ENCODE assay signal across 31 cellular contexts in the genomic region with DNA sequence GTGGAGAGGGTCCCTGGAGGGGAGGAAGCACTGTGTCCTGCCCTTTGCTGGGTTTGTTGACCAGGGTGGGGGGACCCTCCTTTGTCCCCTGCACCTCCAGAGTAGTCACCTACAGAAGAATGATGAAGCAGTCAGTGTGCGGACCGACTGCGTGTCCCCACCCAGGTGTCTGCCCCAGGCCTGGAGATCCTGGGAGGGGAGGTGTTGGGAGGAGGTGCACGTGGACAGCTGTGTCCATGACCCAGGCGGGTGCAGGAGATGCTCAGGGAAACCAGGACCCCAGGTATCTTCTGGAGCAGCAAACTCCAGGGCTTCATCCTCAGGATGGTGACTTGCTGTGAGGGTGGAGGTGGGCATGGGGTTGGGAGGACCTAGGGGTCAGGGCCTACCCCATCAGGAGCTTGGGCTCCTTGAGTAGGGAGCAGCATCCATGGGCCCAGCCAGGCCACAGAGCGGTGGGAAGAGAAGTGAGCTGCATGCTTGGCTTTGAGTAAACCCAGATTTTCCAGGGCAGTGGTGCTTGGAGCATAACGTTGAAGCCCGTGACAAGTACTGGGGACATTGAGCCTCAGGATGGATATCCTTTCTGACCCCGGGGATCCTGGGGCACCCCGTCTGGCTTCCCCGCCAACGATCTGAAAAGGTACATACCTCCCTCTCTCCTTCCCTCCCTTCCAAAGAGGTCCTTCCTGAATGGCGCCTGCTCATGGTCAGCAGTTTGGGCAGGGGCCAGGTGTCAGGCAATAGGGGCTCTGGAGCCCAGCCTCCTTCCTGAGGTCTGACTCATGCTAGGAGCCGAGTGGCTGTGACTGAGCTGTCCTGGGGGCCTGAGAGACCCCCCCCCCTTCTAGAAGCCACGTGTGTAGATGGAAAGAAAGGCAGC. TPM values are rescaled to one million over a fixed set of nuclear protein-coding genes. Genes with fewer than 3 reads are reported as not detected.
DNase-seq lines count a peak whose midpoint lies in the region; TF ChIP-seq lines count a peak whose summit lies in the region.
"Had no signal": no experiment of that assay in that cellular context is flagged by ENCODE, and none has a peak within 500 bp of the region (broad histone marks: within the 10 kb centered on the region; RNA-seq: fewer than 3 reads in every experiment).

No MANE protein-coding gene starts in this region.

- H3K36me3 ChIP-seq in H7 (replicated peaks; ENCODE audit: control insufficient read depth, insufficient read depth, low read length) (no peaks in the 10 kb centered on the region), Loucy (ENCODE audit: insufficient read depth, low read length) (no peaks in the 10 kb centered on the region), spleen (no peaks in the 10 kb centered on the region), colonic mucosa (no peaks in the 10 kb centered on the region)
- H3K36me3 ChIP-seq: ascending aorta; BLaER1 treated with 17β-estradiol and CSF1 and Interleukin-3, amounts not matched to agents 10 nM and 100 nM; HAP-1; thyroid gland had no signal

- DNase-seq in H7 (peak; percentile 20), mesenteric fat pad (ENCODE audit: low spot score) (peak; percentile 72), spleen (peak; percentile 46), colonic mucosa (no peak), NOMO-1 (lab: John Stamatoyannopoulos, UW; ENCODE audit: unreplicated experiment in 2 of 2) (no peak), GM03348 (ENCODE audit: low spot score) (no peak)
- DNase-seq: activated CD4-positive, alpha-beta memory T cell treated with anti-CD3 and anti-CD28 coated beads for 36 hours; activated CD8-positive, alpha-beta memory T cell treated with anti-CD3 and anti-CD28 coated beads, Interleukin-2, amount 50 U/mL, for 4 hours; activated naive CD8-positive, alpha-beta T cell treated with anti-CD3 and anti-CD28 coated beads, Interleukin-2, amount 10 ng/mL, durations not matched to agents 7 days and 5 days; central memory CD4-positive, alpha-beta T cell; DMS53; NCI-H1092 treated with DMSO at 0.1 percent for 48 hours; NCI-H1694 treated with DMSO at 0.1 percent for 48 hours; NCI-H2171; NCI-H510A; occipital lobe; stimulated activated CD4-positive, alpha-beta T cell treated with anti-CD3 and anti-CD28 coated beads, Interleukin-2, amount 100 ng/mL, for 24 hours; T-helper 2 cell had no signal

- no peak overlapping the region for H2AFZ ChIP-seq in Loucy (ENCODE audit: low read length)

- no peaks in the 10 kb centered on the region for H3F3A ChIP-seq in Loucy (ENCODE audit: low read depth)

- H3K27ac ChIP-seq in spleen: no peak overlapping the region
- H3K27ac ChIP-seq in colonic mucosa: no peak overlapping the region
- H3K27ac ChIP-seq: BLaER1 treated with 17β-estradiol and CSF1 and Interleukin-3, amounts not matched to agents 10 nM and 100 nM; RWPE1 had no signal

- no peaks in the 10 kb centered on the region for H4K20me1 ChIP-seq in Loucy (ENCODE audit: insufficient read depth, low read length, poor library complexity, severe bottlenecking)

- intact Hi-C loops in spleen (cut with DNase I; ENCODE audit: low total_unique reads): no loop called here
- intact Hi-C loops in colonic mucosa (cut with DNase I): no loop called here

- H3K9ac ChIP-seq in Loucy (ENCODE audit: low read depth, low read length, poor library complexity, severe bottlenecking) (peak overlapping the region; percentile 68), colonic mucosa (ENCODE audit: low read depth in 2 of 2, low read length in 2 of 2) (no peak overlapping the region)
- H3K9ac ChIP-seq: BLaER1 treated with 17β-estradiol and CSF1 and Interleukin-3, amounts not matched to agents 10 nM and 100 nM had no signal

- 60 to 82% (median 70%) methylated on average over 11 to 15 of the region's 15 CpGs for WGBS in spleen, 5 donors

- H3K4me3 ChIP-seq in H7 (ENCODE audit: insufficient read depth, low read depth, low read length): no peak overlapping the region
- no peak overlapping the region for H3K4me3 ChIP-seq in Loucy (ENCODE audit: low read length, poor library complexity, severe bottlenecking)
- no peak overlapping the region for H3K4me3 ChIP-seq in spleen
- H3K4me3 ChIP-seq in colonic mucosa: no peak overlapping the region
- H3K4me3 ChIP-seq: ascending aorta; BLaER1 treated with 17β-estradiol and CSF1 and Interleukin-3, amounts not matched to agents 10 nM and 100 nM; HAP-1; K562; smooth muscle cell; thyroid gland had no signal

- H3K9me2 ChIP-seq in Loucy (replicated peaks; ENCODE audit: low read depth, low read length): no peaks in the 10 kb centered on the region

- no peak for TF ChIP-seq CTCF in Loucy (conservative IDR thresholded peaks at IDR 0.05; ENCODE audit: low read length)
- TF ChIP-seq CTCF in spleen (IDR thresholded peaks at IDR 0.05 in 8 of 11, conservative IDR thresholded peaks at IDR 0.05 in 3 of 11): no peak
- no peak for TF ChIP-seq CTCF in colonic mucosa (IDR thresholded peaks at IDR 0.05)

- H3K4me2 ChIP-seq in Loucy (ENCODE audit: low read depth, low read length, poor library complexity, severe bottlenecking): peak overlapping the region; percentile 5
- H3K4me2 ChIP-seq: smooth muscle cell had no signal

- no peaks in the 10 kb centered on the region for H3K79me2 ChIP-seq in Loucy (ENCODE audit: insufficient read depth, low read length)

- TF ChIP-seq POLR2A in spleen (IDR thresholded peaks at IDR 0.05): no peak

- H3K4me1 ChIP-seq in Loucy (ENCODE audit: insufficient read depth, low read length, poor library complexity, severe bottlenecking) (peaks cover 85% of the 10 kb centered on the region), spleen (peaks cover 0 to 31% (median 4%) of the 10 kb centered on the region in 6 donors), colonic mucosa (no peaks in the 10 kb centered on the region)
- H3K4me1 ChIP-seq: HAP-1, thyroid gland had no signal

- H3K9me3 ChIP-seq in Loucy (ENCODE audit: insufficient read depth, low read depth, low read length) (no peaks in the 10 kb centered on the region), spleen (no peaks in the 10 kb centered on the region), colonic mucosa (no peaks in the 10 kb centered on the region)
- H3K9me3 ChIP-seq: ascending aorta; BLaER1 treated with 17β-estradiol and CSF1 and Interleukin-3, amounts not matched to agents 10 nM and 100 nM; HAP-1; thyroid gland had no signal

- H3K27me3 ChIP-seq in H7 (ENCODE audit: control insufficient read depth, insufficient read depth, low read length): no peaks in the 10 kb centered on the region
- H3K27me3 ChIP-seq in Loucy (ENCODE audit: insufficient read depth, low read length, poor library complexity, severe bottlenecking): no peaks in the 10 kb centered on the region
- H3K27me3 ChIP-seq in spleen (replicated peaks in 1 of 7): peaks cover 0 to 58% (median 6%) of the 10 kb centered on the region in 7 donors
- H3K27me3 ChIP-seq in colonic mucosa: no peaks in the 10 kb centered on the region
- H3K27me3 ChIP-seq: ascending aorta, thyroid gland had no signal

RNA-seq across cellular contexts. Expression of gene ACTRT2, which starts 13.7 kb away (rescaled TPM):
- total RNA-seq in H7 (2014; rRNA removed; shearing (Covaris generic)): 0.21 TPM in 1 of 2 replicates, not detected in the other
- total RNA-seq in mesenteric fat pad: not detected
- not detected for total RNA-seq in spleen
- not detected for polyA plus RNA-seq in spleen
- not detected for total RNA-seq in colonic mucosa
- total RNA-seq: activated CD4-positive, alpha-beta memory T cell treated with anti-CD3 and anti-CD28 coated beads for 36 hours; activated naive CD8-positive, alpha-beta T cell treated with anti-CD3 and anti-CD28 coated beads, Interleukin-2, amount 10 ng/mL, durations not matched to agents 7 days and 5 days; ascending aorta; G401; K562; liver; MCF 10A; mesothelial cell of epicardium; occipital lobe; smooth muscle cell had no signal
- polyA plus RNA-seq: esophagus, K562, liver, smooth muscle cell had no signal

RNA-seq across cellular contexts. Expression of gene PRDM16, which starts 34.0 kb away (rescaled TPM):
- total RNA-seq in H7 (2014; rRNA removed; shearing (Covaris generic)): 0.69 and 1.1 TPM in 2 replicates
- total RNA-seq in mesenteric fat pad (3.9 TPM), spleen (1 to 10 TPM in 6 of 7 donors, under 1 TPM in 1; 0.51 to 3.2 (median 1.7) TPM), colonic mucosa (1 to 10 TPM in 1 of 2 donors, under 1 TPM in 1; 0.79 to 6.1 TPM)
- polyA plus RNA-seq in spleen: under 1 TPM; 0.43 to 0.99 (median 0.44) TPM
- total RNA-seq: activated CD4-positive, alpha-beta memory T cell treated with anti-CD3 and anti-CD28 coated beads for 36 hours; activated naive CD8-positive, alpha-beta T cell treated with anti-CD3 and anti-CD28 coated beads, Interleukin-2, amount 10 ng/mL, durations not matched to agents 7 days and 5 days; MCF 10A had no signal

Comparison
In these comparisons a context has a peak if more than half of its experiments do, and no peak if none do; other contexts are left out.
1. DNase-seq: peak in H7 (single experiment), mesenteric fat pad (single experiment) and spleen (single experiment); none in colonic mucosa (single experiment), NOMO-1 (0 of 2) and GM03348 (single experiment).